6 cellular contexts compared by ENCODE assay signal in genomic region chr22:37806409-37807338, GRCh38. TPM values are rescaled to one million over a fixed set of nuclear protein-coding genes. Genes with fewer than 3 reads are reported as not detected.
A peak's percentile ranks its signal among the peaks of the same experiment; 100 is the strongest.
DNase-seq lines count a peak whose midpoint lies in the region; ATAC-seq and TF ChIP-seq lines count a peak whose summit lies in the region.

No MANE protein-coding gene starts in this region.

- H3K4me1 Mint-ChIP-seq in natural killer cell, result peaks cover 15 to 50% of the 10 kb centered on the region in 2 donors

- intact Hi-C loops in natural killer cell (cut with micrococcal nuclease), result loop anchor here (5.0 kb wide), 1 partner anchor 36 kb away; the partner anchor contains the start of gene ANKRD54

- peak overlapping the region; percentile 69 for H3K4me3 ChIP-seq in astrocyte of the spinal cord (ENCODE audit: low read depth, low read length)

- H3K4me3 Mint-ChIP-seq in natural killer cell, result peak overlapping the region; percentile 80

- peak; percentile 33 for DNase-seq in SKM-1 treated with dmso at 0.1 percent for 144 hours (lab: John Stamatoyannopoulos, UW; ENCODE audit: unreplicated experiment)
- DNase-seq in SKM-1 (lab: John Stamatoyannopoulos, UW; ENCODE audit: unreplicated experiment), result no peak
- peak; percentile 57 for DNase-seq in astrocyte of the spinal cord (ENCODE audit: low read depth, low spot score)
- no peak for DNase-seq in natural killer cell
- DNase-seq in NCI-H146 treated with DMSO at 0.1 percent for 48 hours (lab: John Stamatoyannopoulos, UW; ENCODE audit: unreplicated experiment), result no peak
- no peak for DNase-seq in GOT3 (lab: John Stamatoyannopoulos, UW)

- TF ChIP-seq CTCF in astrocyte of the spinal cord (IDR thresholded peaks at IDR 0.05; ENCODE audit: low read depth, low read length) (no peak), natural killer cell (IDR thresholded peaks at IDR 0.05) (no peak)

- no peak for ATAC-seq in natural killer cell

- peaks cover 38 to 40% of the 10 kb centered on the region in 2 donors for H3K27me3 Mint-ChIP-seq in natural killer cell (ENCODE audit: low read depth in 2 of 2)

- H3K9me3 Mint-ChIP-seq in natural killer cell, result no peaks in the 10 kb centered on the region

- peak overlapping the region in 1 of 2 donors; percentile 6 for H3K27ac Mint-ChIP-seq in natural killer cell

- H3K36me3 Mint-ChIP-seq in natural killer cell, result no peaks in the 10 kb centered on the region

- in situ Hi-C loops in astrocyte of the spinal cord (cut with HindIII; ENCODE audit: low sequenced_read_pairs), result no loop called here

RNA-seq across cellular contexts. Expression of gene GCAT, which starts 1.1 kb away (rescaled TPM):
- 1 to 10 TPM in 1 of 3 donors, under 1 TPM in 2; 0.25 to 1.2 (median 0.28) TPM for total RNA-seq in natural killer cell

RNA-seq across cellular contexts. Expression of gene GALR3, which starts 16.5 kb away (rescaled TPM):
- total RNA-seq in natural killer cell, result under 1 TPM in 2 of 3 donors, not detected in 1; 0.24 to 0.32 TPM

RNA-seq across cellular contexts. Expression of gene ANKRD54, which starts 37.5 kb away (rescaled TPM):
- 10 to 100 TPM; 23.0 to 28.7 (median 26.4) TPM for total RNA-seq in natural killer cell

RNA-seq across cellular contexts. Expression of gene EIF3L, which starts 42.5 kb away (rescaled TPM):
- 100 to 1,000 TPM; 276 to 295 (median 291) TPM for total RNA-seq in natural killer cell

Comparison
In these comparisons a context has a peak if more than half of its experiments do, and no peak if none do; other contexts are left out.
1. DNase-seq: peak in SKM-1 treated with dmso at 0.1 percent for 144 hours (single experiment) and astrocyte of the spinal cord (single experiment); none in SKM-1 (single experiment), natural killer cell (single experiment), NCI-H146 treated with DMSO at 0.1 percent for 48 hours (single experiment) and GOT3 (single experiment).